Comparison of ENCODE assay signal across 15 cellular contexts in the genomic region with DNA sequence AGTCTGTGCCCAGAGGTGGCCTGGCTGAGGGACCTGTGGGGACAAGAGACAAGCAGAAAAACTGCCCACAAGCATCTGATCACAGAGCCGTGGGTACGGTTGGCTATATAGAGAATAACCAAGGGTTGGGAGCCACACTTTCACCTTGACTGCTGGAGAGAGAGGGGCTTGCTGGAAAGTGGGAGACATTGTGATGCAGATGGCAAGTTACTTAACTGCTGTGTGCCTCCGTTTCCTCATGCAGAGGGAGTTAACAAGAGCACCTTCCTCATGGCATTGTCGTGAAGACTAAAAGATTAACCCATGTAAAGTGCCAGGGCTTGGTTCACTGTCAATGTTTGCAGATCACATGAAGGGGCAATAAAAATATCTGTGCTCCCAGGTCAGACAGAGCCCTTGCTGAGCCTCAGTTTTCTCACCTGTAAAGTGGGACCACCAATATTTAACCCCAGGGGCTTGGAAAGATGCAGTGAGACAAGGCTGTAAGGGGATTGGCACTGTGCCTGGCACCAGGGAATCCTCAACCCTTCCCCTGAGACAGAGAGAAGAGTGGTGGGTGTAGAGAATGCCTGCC. TPM values are rescaled to one million over a fixed set of nuclear protein-coding genes. Genes with fewer than 3 reads are reported as not detected.
A peak's percentile ranks its signal among the peaks of the same experiment; 100 is the strongest.
DNase-seq lines count a peak whose midpoint lies in the region; ATAC-seq, FAIRE-seq and TF ChIP-seq lines count a peak whose summit lies in the region.
"Had no signal": no experiment of that assay in that cellular context is flagged by ENCODE, and none has a peak within 500 bp of the region (broad histone marks: within the 10 kb centered on the region; RNA-seq: fewer than 3 reads in every experiment).

No MANE protein-coding gene starts in this region.

- H3K9ac ChIP-seq in SK-N-SH (no peak overlapping the region), kidney (ENCODE audit: low read length in 2 of 2) (no peak overlapping the region)
- H3K9ac ChIP-seq: BLaER1 had no signal

- no peaks in the 10 kb centered on the region for H3K9me3 ChIP-seq in SK-N-SH
- no peaks in the 10 kb centered on the region for H3K9me3 ChIP-seq in kidney (ENCODE audit: control insufficient read depth in 1 of 2, low read length in 2 of 2)
- H3K9me3 ChIP-seq: BLaER1 had no signal

- intact Hi-C loops in kidney (cut with DNase I) = no loop called here

- no peak for TF ChIP-seq CTCF in SK-N-SH (IDR thresholded peaks at IDR 0.05)
- TF ChIP-seq CTCF in WTC11 (IDR thresholded peaks at IDR 0.05) = no peak
- no peak for TF ChIP-seq CTCF in kidney (IDR thresholded peaks at IDR 0.05; ENCODE audit: borderline replicate concordance, extremely low read depth, insufficient read depth)

- H3K27ac Mint-ChIP-seq in WTC11 = no peak overlapping the region
- H3K27ac Mint-ChIP-seq: CD8-positive, alpha-beta T cell had no signal

- WGBS in SK-N-SH (ENCODE audit: low lambda C conversion rate) = 88% methylated on average over 4 of the region's 4 CpGs

- H3K36me3 Mint-ChIP-seq in WTC11 = no peaks in the 10 kb centered on the region
- H3K36me3 Mint-ChIP-seq: CD8-positive, alpha-beta T cell had no signal

- H4K20me1 ChIP-seq in SK-N-SH (ENCODE audit: insufficient read depth) = no peaks in the 10 kb centered on the region

- H3K27ac ChIP-seq in SK-N-SH (ENCODE audit: low read depth in 2 of 2, low read length in 1 of 2) (peak overlapping the region in 1 of 2 experiments; percentile 26; a peak in 1 of 4 replicates), kidney (ENCODE audit: low read depth in 2 of 2, low read length in 2 of 2) (no peak overlapping the region)
- H3K27ac ChIP-seq: BLaER1 had no signal

- no peak for FAIRE-seq in kidney (lab: Jason Lieb, UNC)

- H3K4me1 Mint-ChIP-seq in WTC11 = peaks cover 58% of the 10 kb centered on the region

- H2AFZ ChIP-seq in SK-N-SH (ENCODE audit: low read depth) = no peak overlapping the region

- H3K36me3 ChIP-seq in SK-N-SH (replicated peaks in 1 of 2; ENCODE audit: control insufficient read depth in 1 of 2, insufficient read depth in 2 of 2, low read length in 1 of 2) = no peaks in the 10 kb centered on the region
- no peaks in the 10 kb centered on the region for H3K36me3 ChIP-seq in kidney (ENCODE audit: control insufficient read depth in 1 of 2, insufficient read depth in 2 of 2, low read length in 2 of 2)
- H3K36me3 ChIP-seq: BLaER1 had no signal

- H3F3A ChIP-seq in SK-N-SH (replicated peaks; ENCODE audit: insufficient read depth) = no peaks in the 10 kb centered on the region

- H3K4me1 ChIP-seq in SK-N-SH (ENCODE audit: control insufficient read depth in 1 of 2, insufficient read depth in 2 of 2, low read depth in 1 of 2, low read length in 1 of 2) (peaks cover 8 to 47% of the 10 kb centered on the region in 2 experiments; a peak in 2 of 4 replicates), kidney (ENCODE audit: control insufficient read depth in 1 of 2, insufficient read depth in 1 of 2, low read depth in 1 of 2, low read length in 2 of 2) (no peaks in the 10 kb centered on the region)

- POLR2A ChIA-PET in SK-N-SH (lab: Yijun Ruan, JAX) = interaction anchor here (1.9 kb wide), 1 partner anchor 32 kb away, joined by 4 read pairs; no protein-coding TSS in a partner anchor
- POLR2A ChIA-PET in WTC11 (lab: Charles Lee) = interaction anchor here (1.6 kb wide), 1 partner anchor 15 kb away, joined by 3 read pairs; no protein-coding TSS in a partner anchor

- no peaks in the 10 kb centered on the region for H3K27me3 ChIP-seq in SK-N-SH (ENCODE audit: insufficient read depth)

- 0 out of 2 replicates have a peak, but pooled peaks have one; percentile 8 for TF ChIP-seq RAD21 in SK-N-SH (IDR thresholded peaks at IDR 0.05; ENCODE audit: low read length)

- H3K4me3 ChIP-seq in SK-N-SH (ENCODE audit: low read depth in 2 of 2, low read length in 1 of 2) (no peak overlapping the region), kidney (ENCODE audit: low read length in 2 of 2) (no peak overlapping the region)
- H3K4me3 ChIP-seq: BLaER1 had no signal

- DNase-seq in SK-N-SH (no peak), WTC11 (ENCODE audit: low spot score) (no peak), kidney (peak; percentile 19), COR-L47 (lab: John Stamatoyannopoulos, UW) (no peak), GM03348 (ENCODE audit: low spot score) (no peak)
- DNase-seq: CD8-positive, alpha-beta T cell; DMS53; HCEC 1CT; KG1; NCI-H226; OCI-M1; Right ventricle myocardium superior had no signal

- H3K79me2 ChIP-seq in SK-N-SH (ENCODE audit: insufficient read depth) = no peaks in the 10 kb centered on the region

- no peaks in the 10 kb centered on the region for H3K9me2 ChIP-seq in SK-N-SH

- no peaks in the 10 kb centered on the region for H3K27me3 Mint-ChIP-seq in WTC11 (ENCODE audit: low read depth)

- CTCF ChIA-PET in SK-N-SH (lab: Yijun Ruan, JAX) (interaction anchor here (1.4 to 3.3 kb wide), 5 partner anchors 11 to 73 kb away, joined by 4 to 20 read pairs (median 7); no protein-coding TSS in a partner anchor), WTC11 (lab: Charles Lee) (interaction anchor here (0.8 to 3.5 kb wide), 7 partner anchors 9 to 76 kb away, joined by 3 to 25 read pairs (median 6); no protein-coding TSS in a partner anchor)

- H3K4me3 Mint-ChIP-seq in WTC11 = peak overlapping the region; percentile 9; the same call in 1 of the 2 replicates
- H3K4me3 Mint-ChIP-seq: CD8-positive, alpha-beta T cell had no signal

- no peaks in the 10 kb centered on the region for H3K9me3 Mint-ChIP-seq in WTC11
- H3K9me3 Mint-ChIP-seq: CD8-positive, alpha-beta T cell had no signal

- TF ChIP-seq EP300 in SK-N-SH (IDR thresholded peaks at IDR 0.05; ENCODE audit: borderline replicate concordance in 1 of 2, low read depth in 1 of 2, low read length in 1 of 2) = no peak

- H3K4me2 ChIP-seq in SK-N-SH = no peak overlapping the region; the same call in 1 of the 2 replicates
- H3K4me2 ChIP-seq: BLaER1 had no signal

- no peak for ATAC-seq in SK-N-SH treated with all-trans-retinoic acid at 6 μM for 48 hours
- peak; percentile 38 for ATAC-seq in WTC11
- no peak for ATAC-seq in GM21529 (IDR thresholded peaks at IDR 0.05; ENCODE audit: unreplicated experiment)
- ATAC-seq: CD8-positive, alpha-beta T cell had no signal

TF ChIP-seq in SK-N-SH, 30 proteins besides CTCF, POLR2A, EP300 and RAD21:
- no peak for TF ChIP-seq GABPA (IDR thresholded peaks at IDR 0.05; ENCODE audit: low read depth)
- no peak for TF ChIP-seq MXI1 (IDR thresholded peaks at IDR 0.05; ENCODE audit: low read depth, low read length)
TF ChIP-seq in SK-N-SH: peak in this region for 0.

TF ChIP-seq in SK-N-SH treated with all-trans-retinoic acid at 6 μM for 48 hours, 23 proteins besides CTCF, POLR2A, EP300 and RAD21 (continues in another document):
- TF ChIP-seq OSR1 (CRISPR knock-in tag; IDR thresholded peaks at IDR 0.05) = no peak
- no peak for TF ChIP-seq ZNF8 (CRISPR knock-in tag; IDR thresholded peaks at IDR 0.05)
- TF ChIP-seq BACH2 (CRISPR knock-in tag; IDR thresholded peaks at IDR 0.05; ENCODE audit: borderline replicate concordance) = no peak
- no peak for TF ChIP-seq GLIS3 (CRISPR knock-in tag; IDR thresholded peaks at IDR 0.05)
- TF ChIP-seq CREB5 (CRISPR knock-in tag; IDR thresholded peaks at IDR 0.05; ENCODE audit: low read depth) = no peak
- no peak for TF ChIP-seq ISL1 (CRISPR knock-in tag; IDR thresholded peaks at IDR 0.05)
- TF ChIP-seq ESRRG (CRISPR knock-in tag; IDR thresholded peaks at IDR 0.05) = no peak
- no peak for TF ChIP-seq ZFP30 (CRISPR knock-in tag; IDR thresholded peaks at IDR 0.05)
- TF ChIP-seq ZFP3 (CRISPR knock-in tag; IDR thresholded peaks at IDR 0.05) = no peak
- TF ChIP-seq ZNF565 (CRISPR knock-in tag; conservative IDR thresholded peaks at IDR 0.05; ENCODE audit: low read depth) = no peak
- no peak for TF ChIP-seq ARNTL (CRISPR knock-in tag; IDR thresholded peaks at IDR 0.05; ENCODE audit: borderline replicate concordance, low read depth)

TF ChIP-seq in WTC11, 78 proteins besides CTCF, POLR2A, EP300 and RAD21 (continues in another document):
- no peak for TF ChIP-seq ZNF396 (CRISPR knock-in tag; IDR thresholded peaks at IDR 0.05; ENCODE audit: borderline replicate concordance)
- no peak for TF ChIP-seq OVOL2 (CRISPR knock-in tag; IDR thresholded peaks at IDR 0.05; ENCODE audit: borderline replicate concordance)
- TF ChIP-seq FOXP1 (CRISPR knock-in tag; IDR thresholded peaks at IDR 0.05; ENCODE audit: borderline replicate concordance) = no peak
- TF ChIP-seq JAZF1 (CRISPR knock-in tag; IDR thresholded peaks at IDR 0.05) = no peak
- TF ChIP-seq ZNF263 (CRISPR knock-in tag; IDR thresholded peaks at IDR 0.05; ENCODE audit: low read depth) = no peak
- no peak for TF ChIP-seq E2F1 (CRISPR knock-in tag; IDR thresholded peaks at IDR 0.05)
- no peak for TF ChIP-seq ZNF121 (CRISPR knock-in tag; IDR thresholded peaks at IDR 0.05)
- no peak for TF ChIP-seq ZNF425 (CRISPR knock-in tag; conservative IDR thresholded peaks at IDR 0.05)

RNA-seq across cellular contexts. Expression of gene SDC3, which starts 52.8 kb away (rescaled TPM):
- polyA plus RNA-seq in SK-N-SH (2012; rRNA removed) = 16.2 and 18.8 TPM in 2 replicates
- polyA plus RNA-seq in SK-N-SH (2012; cell fraction: cytosol; rRNA removed) = 14.0 and 19.2 TPM in 2 replicates
- polyA plus RNA-seq in SK-N-SH (2012; cell fraction: nucleus; rRNA removed) = 17.4 and 19.3 TPM in 2 replicates
- total RNA-seq in WTC11 (2021) = 31.1 to 32.3 TPM (median 31.2 TPM) in 3 replicates
- total RNA-seq in kidney = 58.7 TPM
- 11.0 TPM for polyA plus RNA-seq in kidney (ENCODE audit: insufficient read depth, low read depth, low replicate concordance)
- total RNA-seq: CD8-positive, alpha-beta T cell had no signal
